In genomic region chr1:110634455-110635281, GRCh38 we compare ENCODE assay signal across 8 cellular contexts. TPM values are rescaled to one million over a fixed set of nuclear protein-coding genes. Genes with fewer than 3 reads are reported as not detected.
A peak's percentile ranks its signal among the peaks of the same experiment; 100 is the strongest.
DNase-seq lines count a peak whose midpoint lies in the region; ATAC-seq and TF ChIP-seq lines count a peak whose summit lies in the region.

No MANE protein-coding gene starts in this region.

- H3K4me3 ChIP-seq in lung: no peak overlapping the region
- no peak overlapping the region for H3K4me3 ChIP-seq in WERI-Rb-1 (ENCODE audit: low read depth, low read length)

- ATAC-seq in HG03066 (IDR thresholded peaks at IDR 0.05; ENCODE audit: low read depth, unreplicated experiment) (peak; percentile 57), lung (ENCODE audit: insufficient read depth, low FRiP score) (peak; percentile 77)
- ATAC-seq in stimulated activated memory B cell treated with anti-CD40 and anti-IgM and Interleukin-4, amounts not matched to agents 10 μg/mL and 1 μg/mL and 100 μg/mL, for 72 hours: peak; percentile 83

- H3K27ac ChIP-seq in lung (ENCODE audit: low read depth in 1 of 2, low read length in 1 of 2): no peak overlapping the region
- H3K27ac ChIP-seq in WERI-Rb-1: no peak overlapping the region

- peaks cover 65% of the 10 kb centered on the region for H3K4me1 Mint-ChIP-seq in T-helper 2 cell treated with Interferon-gamma antibody and Interleukin-4, amounts not matched to agents 5 μg/mL and 100 μg/mL, for 36 hours (ENCODE audit: low read depth)
- peaks cover 48% of the 10 kb centered on the region for H3K4me1 Mint-ChIP-seq in stimulated activated memory B cell treated with anti-CD40 and anti-IgM and Interleukin-4, amounts not matched to agents 10 μg/mL and 1 μg/mL and 100 μg/mL, for 72 hours
- H3K4me1 Mint-ChIP-seq in chondrocyte (ENCODE audit: low read depth): no peaks in the 10 kb centered on the region

- H3K27me3 Mint-ChIP-seq in T-helper 2 cell treated with Interferon-gamma antibody and Interleukin-4, amounts not matched to agents 5 μg/mL and 100 μg/mL, for 36 hours (ENCODE audit: low read depth): no peaks in the 10 kb centered on the region
- no peaks in the 10 kb centered on the region for H3K27me3 Mint-ChIP-seq in stimulated activated memory B cell treated with anti-CD40 and anti-IgM and Interleukin-4, amounts not matched to agents 10 μg/mL and 1 μg/mL and 100 μg/mL, for 72 hours
- H3K27me3 Mint-ChIP-seq in chondrocyte (ENCODE audit: low read depth): peaks cover 11% of the 10 kb centered on the region

- H3K27me3 ChIP-seq in lung (ENCODE audit: control insufficient read depth, insufficient read depth) (no peaks in the 10 kb centered on the region), WERI-Rb-1 (ENCODE audit: insufficient read depth, low read depth, severe bottlenecking) (no peaks in the 10 kb centered on the region)

- WGBS in lung, 2 donors: 40 to 76% methylated on average over 7 of the region's 7 CpGs

- peaks cover 8% of the 10 kb centered on the region for H3K36me3 Mint-ChIP-seq in T-helper 2 cell treated with Interferon-gamma antibody and Interleukin-4, amounts not matched to agents 5 μg/mL and 100 μg/mL, for 36 hours (ENCODE audit: low read depth)
- H3K36me3 Mint-ChIP-seq in stimulated activated memory B cell treated with anti-CD40 and anti-IgM and Interleukin-4, amounts not matched to agents 10 μg/mL and 1 μg/mL and 100 μg/mL, for 72 hours: no peaks in the 10 kb centered on the region
- H3K36me3 Mint-ChIP-seq in chondrocyte (ENCODE audit: low read depth): no peaks in the 10 kb centered on the region

- H3K4me3 Mint-ChIP-seq in T-helper 2 cell treated with Interferon-gamma antibody and Interleukin-4, amounts not matched to agents 5 μg/mL and 100 μg/mL, for 36 hours: peak overlapping the region; percentile 72
- peak overlapping the region; percentile 39 for H3K4me3 Mint-ChIP-seq in stimulated activated memory B cell treated with anti-CD40 and anti-IgM and Interleukin-4, amounts not matched to agents 10 μg/mL and 1 μg/mL and 100 μg/mL, for 72 hours
- no peak overlapping the region for H3K4me3 Mint-ChIP-seq in chondrocyte (ENCODE audit: unreplicated experiment)

- H3K9me3 ChIP-seq in lung (ENCODE audit: control insufficient read depth in 2 of 2, insufficient read depth in 1 of 2, low read length in 1 of 2) (no peaks in the 10 kb centered on the region), WERI-Rb-1 (ENCODE audit: severe bottlenecking) (no peaks in the 10 kb centered on the region)

- no peaks in the 10 kb centered on the region for H3K4me1 ChIP-seq in lung (ENCODE audit: control insufficient read depth in 2 of 2, insufficient read depth in 2 of 2, low read length in 2 of 2)

- peak overlapping the region; percentile 87 for H3K27ac Mint-ChIP-seq in T-helper 2 cell treated with Interferon-gamma antibody and Interleukin-4, amounts not matched to agents 5 μg/mL and 100 μg/mL, for 36 hours
- H3K27ac Mint-ChIP-seq in stimulated activated memory B cell treated with anti-CD40 and anti-IgM and Interleukin-4, amounts not matched to agents 10 μg/mL and 1 μg/mL and 100 μg/mL, for 72 hours: peak overlapping the region; percentile 77
- no peak overlapping the region for H3K27ac Mint-ChIP-seq in chondrocyte (ENCODE audit: unreplicated experiment)

- H3K36me3 ChIP-seq in lung (ENCODE audit: control insufficient read depth in 2 of 2, insufficient read depth in 2 of 2, low read length in 2 of 2): no peaks in the 10 kb centered on the region
- no peaks in the 10 kb centered on the region; the same call in 1 of the 2 replicates for H3K36me3 ChIP-seq in WERI-Rb-1

- peak; percentile 83 for DNase-seq in T-helper 2 cell treated with Interferon-gamma antibody and Interleukin-4, amounts not matched to agents 5 μg/mL and 100 μg/mL, for 36 hours (ENCODE audit: low spot score)
- peak; percentile 46 for DNase-seq in astrocyte of the hippocampus (ENCODE audit: low read depth, low spot score)
- DNase-seq in lung (ENCODE audit: low spot score): peak; percentile 75
- DNase-seq in WERI-Rb-1: no peak
- no peak for DNase-seq in chondrocyte (ENCODE audit: low spot score)

- H3K9me3 Mint-ChIP-seq in T-helper 2 cell treated with Interferon-gamma antibody and Interleukin-4, amounts not matched to agents 5 μg/mL and 100 μg/mL, for 36 hours: no peaks in the 10 kb centered on the region
- H3K9me3 Mint-ChIP-seq in stimulated activated memory B cell treated with anti-CD40 and anti-IgM and Interleukin-4, amounts not matched to agents 10 μg/mL and 1 μg/mL and 100 μg/mL, for 72 hours: no peaks in the 10 kb centered on the region
- H3K9me3 Mint-ChIP-seq in chondrocyte (ENCODE audit: low read depth): no peaks in the 10 kb centered on the region

- TF ChIP-seq POLR2A in GM19099 (IDR thresholded peaks at IDR 0.05; ENCODE audit: extremely low read depth, insufficient read length, low read depth): peak; percentile 28

- no peak for TF ChIP-seq CTCF in lung (IDR thresholded peaks at IDR 0.05; ENCODE audit: control extremely low read depth, extremely low read depth)
- TF ChIP-seq CTCF in WERI-Rb-1 (IDR thresholded peaks at IDR 0.05; ENCODE audit: low read depth, low read length): no peak
- TF ChIP-seq CTCF in chondrocyte (IDR thresholded peaks at IDR 0.05): no peak

RNA-seq across cellular contexts. Expression of gene KCNA2, which starts 28.5 kb away (rescaled TPM):
- total RNA-seq in lung: under 1 TPM; 0.25 to 0.68 TPM
- under 1 TPM; 0.02 to 0.06 TPM for polyA plus RNA-seq in lung
- 0.12 to 0.33 TPM (median 0.17 TPM) in 3 replicates for total RNA-seq in chondrocyte

RNA-seq across cellular contexts. Expression of gene KCNA3, which starts 40.1 kb away (rescaled TPM):
- total RNA-seq in lung (10 to 100 TPM in 1 of 2 donors, 1 to 10 TPM in 1; 5.4 to 10.2 TPM), chondrocyte (not detected in 3 replicates)
- polyA plus RNA-seq in lung: 1 to 10 TPM in 1 of 2 donors, under 1 TPM in 1; 0.75 to 2.5 TPM

Comparison
In these comparisons a context has a peak if more than half of its experiments do, and no peak if none do; other contexts are left out.
1. DNase-seq: peak in T-helper 2 cell treated with Interferon-gamma antibody and Interleukin-4, amounts not matched to agents 5 μg/mL and 100 μg/mL, for 36 hours (single experiment), astrocyte of the hippocampus (single experiment) and lung (single experiment); none in WERI-Rb-1 (single experiment) and chondrocyte (single experiment).
2. Peak in every context shown above with its lines, with median percentiles within 50 percentile points of each other: ATAC-seq.